Comparison of ENCODE assay signal across 29 cellular contexts in the genomic region with DNA sequence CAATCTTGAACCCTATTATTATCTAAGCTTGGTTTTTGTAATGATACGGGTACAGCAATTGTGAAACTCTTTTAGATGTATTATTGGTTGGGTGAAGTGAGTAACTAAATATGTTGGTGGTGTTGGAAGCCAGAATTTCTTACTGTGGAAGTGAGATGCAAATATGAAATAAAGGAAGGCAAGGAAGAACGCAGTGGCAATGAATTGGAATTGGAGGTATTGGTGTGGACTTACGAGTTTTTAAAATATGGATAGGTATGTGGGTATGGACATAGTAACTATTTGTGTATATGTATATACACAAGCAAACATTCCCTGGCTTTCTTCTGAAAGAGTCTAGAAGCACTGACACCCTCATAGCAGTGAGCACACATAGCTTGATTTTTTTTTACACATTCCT.
"Had no signal": no experiment of that assay in that cellular context is flagged by ENCODE, and none has a peak within 500 bp of the region (broad histone marks: within the 10 kb centered on the region; RNA-seq: fewer than 3 reads in every experiment).

No MANE protein-coding gene starts in this region.

- H3K27ac ChIP-seq: lower lobe of right lung, neutrophil, parathyroid adenoma, psoas muscle, right lobe of liver, testis, thyroid gland, transverse colon, upper lobe of right lung had no signal

- DNase-seq: hippocampal formation; kidney glomerular epithelial cell; left cardiac atrium; left ventricle myocardium superior; lower lobe of right lung; mammary epithelial cell; mesenchymal stem cell; natural killer cell; nephron progenitor cell; occipital lobe; psoas muscle; right lobe of liver; stimulated activated CD4-positive, alpha-beta T cell treated with anti-CD3 and anti-CD28 coated beads, Interleukin-1b, Interleukin-23, amount 100 ng/mL, for 48 hours; stimulated activated CD4-positive, alpha-beta T cell treated with anti-CD3 and anti-CD28 coated beads, Interleukin-2, amount 100 ng/mL, for 48 hours; stimulated activated CD4-positive, alpha-beta T cell treated with anti-CD3 and anti-CD28 coated beads, Interleukin-4, amount 100 ng/mL, for 4 hours; stimulated activated CD8-positive, alpha-beta memory T cell treated with anti-CD3 and anti-CD28 coated beads, Interleukin-4, amount 100 ng/mL, for 48 hours; stimulated activated naive CD4-positive, alpha-beta T cell treated with Interleukin-2 at 50 U/mL for 16 hours; stimulated activated naive CD8-positive, alpha-beta T cell treated with anti-CD3 and anti-CD28 coated beads, Interleukin-15, amount 100 ng/mL, for 72 hours; substantia nigra; testis; thyroid gland; transverse colon; upper lobe of right lung had no signal

- H3K9me3 Mint-ChIP-seq: natural killer cell; nephron progenitor cell; neural progenitor cell; stimulated activated memory B cell treated with anti-CD40 and anti-IgM and Interleukin-4, amounts not matched to agents 10 μg/mL and 1 μg/mL and 100 μg/mL, for 72 hours; stimulated activated naive CD8-positive, alpha-beta T cell treated with anti-CD3 and anti-CD28 coated beads, Interleukin-15, amount 100 ng/mL, for 72 hours had no signal

- H3K4me3 ChIP-seq: lower lobe of right lung, neural progenitor cell, psoas muscle, right lobe of liver, smooth muscle cell, testis, thyroid gland, transverse colon, upper lobe of right lung had no signal

- H3K4me1 ChIP-seq: lower lobe of right lung, psoas muscle, right lobe of liver, testis, thyroid gland, transverse colon, upper lobe of right lung had no signal

- H3K4me3 Mint-ChIP-seq: natural killer cell; nephron progenitor cell; neural progenitor cell; stimulated activated memory B cell treated with anti-CD40 and anti-IgM and Interleukin-4, amounts not matched to agents 10 μg/mL and 1 μg/mL and 100 μg/mL, for 72 hours; stimulated activated naive CD8-positive, alpha-beta T cell treated with anti-CD3 and anti-CD28 coated beads, Interleukin-15, amount 100 ng/mL, for 72 hours had no signal

- H3K27me3 ChIP-seq: neural progenitor cell, neutrophil, right lobe of liver, testis, thyroid gland, transverse colon, upper lobe of right lung had no signal

- H3K9me3 ChIP-seq: lower lobe of right lung, neutrophil, psoas muscle, right lobe of liver, testis, thyroid gland, transverse colon, upper lobe of right lung had no signal

- ATAC-seq: left cardiac atrium; left lobe of liver; left ventricle myocardium superior; lower lobe of right lung; natural killer cell; psoas muscle; right lobe of liver; stimulated activated memory B cell treated with anti-CD40 and anti-IgM and Interleukin-4, amounts not matched to agents 10 μg/mL and 1 μg/mL and 100 μg/mL, for 72 hours; stimulated activated naive CD8-positive, alpha-beta T cell treated with anti-CD3 and anti-CD28 coated beads, Interleukin-15, amount 100 ng/mL, for 72 hours; upper lobe of right lung had no signal

- H3K4me1 Mint-ChIP-seq: natural killer cell, nephron progenitor cell, neural progenitor cell had no signal

- H3K27me3 Mint-ChIP-seq: stimulated activated memory B cell treated with anti-CD40 and anti-IgM and Interleukin-4, amounts not matched to agents 10 μg/mL and 1 μg/mL and 100 μg/mL, for 72 hours; stimulated activated naive CD8-positive, alpha-beta T cell treated with anti-CD3 and anti-CD28 coated beads, Interleukin-15, amount 100 ng/mL, for 72 hours had no signal

- H3K27ac Mint-ChIP-seq: natural killer cell; nephron progenitor cell; neural progenitor cell; stimulated activated memory B cell treated with anti-CD40 and anti-IgM and Interleukin-4, amounts not matched to agents 10 μg/mL and 1 μg/mL and 100 μg/mL, for 72 hours had no signal
